ENCODE assay signal across 8 cellular contexts in genomic region chr3:152595975-152596832, GRCh38.
A peak's percentile ranks its signal among the peaks of the same experiment; 100 is the strongest.
DNase-seq lines count a peak whose midpoint lies in the region; ATAC-seq and TF ChIP-seq lines count a peak whose summit lies in the region.

No MANE protein-coding gene starts in this region.

- H3K27me3 ChIP-seq in endodermal cell (ENCODE audit: control insufficient read depth, insufficient read depth, low read length, poor library complexity, severe bottlenecking): no peaks in the 10 kb centered on the region

- peaks cover 27% of the 10 kb centered on the region for H3K9me3 Mint-ChIP-seq in endodermal cell

- H3K27me3 Mint-ChIP-seq in endodermal cell (ENCODE audit: insufficient read depth): peaks cover 3% of the 10 kb centered on the region

- ATAC-seq in GM18520 (IDR thresholded peaks at IDR 0.05; ENCODE audit: unreplicated experiment): peak; percentile 95
- peak; percentile 100 for ATAC-seq in HG02970 (IDR thresholded peaks at IDR 0.05; ENCODE audit: low FRiP score, unreplicated experiment)

- H3K4me1 ChIP-seq in endodermal cell (ENCODE audit: control insufficient read depth, insufficient read depth, low read length): peaks cover 4% of the 10 kb centered on the region

- H3K36me3 ChIP-seq in endodermal cell (ENCODE audit: control insufficient read depth, insufficient read depth, low read length): no peaks in the 10 kb centered on the region

- peaks cover 31% of the 10 kb centered on the region for H3K4me1 Mint-ChIP-seq in endodermal cell

- 59 to 80% methylated on average over 3 to 4 of the region's 4 CpGs for WGBS in endodermal cell (ENCODE audit: insufficient coverage in 1 of 2, insufficient read length in 1 of 2), 2 experiments

- peak; percentile 97 for DNase-seq in NOMO-1 treated with dmso at 0.1 percent for 144 hours (lab: John Stamatoyannopoulos, UW; ENCODE audit: unreplicated experiment)
- DNase-seq in endodermal cell: no peak
- DNase-seq in myocyte (ENCODE audit: low read depth): peak; percentile 26
- DNase-seq in T-helper 9 cell: no peak
- no peak for DNase-seq in NCI-H446 treated with DMSO at 0.1 percent for 48 hours (lab: John Stamatoyannopoulos, UW)

- H3K36me3 Mint-ChIP-seq in endodermal cell (ENCODE audit: low read depth): peaks cover 16% of the 10 kb centered on the region

- peak overlapping the region; percentile 51 for H3K4me3 ChIP-seq in endodermal cell (ENCODE audit: low read length)

- H3K27ac ChIP-seq in 22Rv1 (peak overlapping the region; percentile 74), endodermal cell (ENCODE audit: low read depth, low read length) (no peak overlapping the region)

- peak overlapping the region; percentile 83 for H3K27ac Mint-ChIP-seq in endodermal cell

- TF ChIP-seq CTCF in 22Rv1 (IDR thresholded peaks at IDR 0.05) (no peak), endodermal cell (conservative IDR thresholded peaks at IDR 0.05) (no peak)

- no peak overlapping the region for H3K9ac ChIP-seq in endodermal cell (ENCODE audit: extremely low read depth, low read length, poor library complexity, severe bottlenecking)

- H3K4me3 Mint-ChIP-seq in endodermal cell: peak overlapping the region; percentile 7

- no peaks in the 10 kb centered on the region for H3K9me3 ChIP-seq in endodermal cell (ENCODE audit: control insufficient read depth, low read length)

Comparison
In these comparisons a context has a peak if more than half of its experiments do, and no peak if none do; other contexts are left out.
1. DNase-seq: peak in NOMO-1 treated with dmso at 0.1 percent for 144 hours (single experiment) and myocyte (single experiment); none in endodermal cell (single experiment), T-helper 9 cell (single experiment) and NCI-H446 treated with DMSO at 0.1 percent for 48 hours (single experiment).